ENCODE assay signal across 9 cellular contexts in the genomic region with DNA sequence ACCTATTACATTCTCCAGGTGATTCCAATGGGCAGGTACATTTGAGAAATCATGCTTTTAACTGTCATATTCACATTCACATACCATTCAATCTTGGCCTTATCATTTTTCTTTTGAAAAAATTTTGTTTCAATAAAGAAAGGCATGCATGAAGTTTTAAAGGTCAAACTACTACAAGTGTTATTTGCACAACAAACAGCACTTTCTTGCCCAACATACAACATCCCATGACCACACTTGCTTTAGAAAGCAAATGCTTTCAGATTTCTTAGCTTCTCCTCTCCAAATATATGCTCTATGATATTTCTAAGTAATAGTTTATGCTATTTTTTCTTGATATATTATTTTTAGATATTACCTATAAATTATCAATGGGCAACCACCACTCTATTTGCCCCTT. TPM values are rescaled to one million over a fixed set of nuclear protein-coding genes. Genes with fewer than 3 reads are reported as not detected.
"Had no signal": no experiment of that assay in that cellular context is flagged by ENCODE, and none has a peak within 500 bp of the region (broad histone marks: within the 10 kb centered on the region; RNA-seq: fewer than 3 reads in every experiment).

No MANE protein-coding gene starts in this region.

- ATAC-seq: GM12878 had no signal

- FAIRE-seq: G401.6, GM12878, GM12891, GM12892, GM18507, GM19239 had no signal

- H3K4me3 ChIP-seq: GM12878 had no signal

- DNase-seq: GDM1, GF-D8 had no signal

RNA-seq across cellular contexts. Expression of gene NLGN4X, which starts 58.2 kb away (rescaled TPM):
- total RNA-seq: G401 had no signal
